In the genomic region with DNA sequence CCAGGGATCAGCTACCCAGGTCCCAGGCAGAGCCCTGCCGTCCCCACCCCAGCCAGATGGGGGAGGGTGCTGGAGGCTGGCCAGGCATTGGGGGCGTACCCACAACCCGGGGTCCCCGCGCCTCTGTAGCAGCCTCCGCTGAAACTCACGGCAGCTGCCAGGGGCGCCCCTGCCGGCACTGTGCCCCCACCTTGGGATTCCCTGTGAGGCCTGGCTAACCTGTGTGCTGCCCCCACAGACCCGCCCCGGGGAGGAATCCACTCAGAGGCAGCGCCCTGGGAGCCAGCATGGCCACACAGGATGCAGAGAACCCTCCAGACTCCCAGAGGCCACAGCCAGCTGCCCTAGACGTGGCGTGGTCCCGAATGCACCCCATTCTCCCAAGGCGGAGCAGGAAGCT, we compare ENCODE assay signal across 11 cellular contexts. TPM values are rescaled to one million over a fixed set of nuclear protein-coding genes. Genes with fewer than 3 reads are reported as not detected.
DNase-seq lines count a peak whose midpoint lies in the region; TF ChIP-seq lines count a peak whose summit lies in the region.
"Had no signal": no experiment of that assay in that cellular context is flagged by ENCODE, and none has a peak within 500 bp of the region (broad histone marks: within the 10 kb centered on the region; RNA-seq: fewer than 3 reads in every experiment).

No MANE protein-coding gene starts in this region.

- H3F3A ChIP-seq in PC-9 (ENCODE audit: insufficient read depth, low read depth) = peaks cover 67% of the 10 kb centered on the region

- TF ChIP-seq CTCF in PC-9 (conservative IDR thresholded peaks at IDR 0.05) (no peak), fibroblast of lung (conservative IDR thresholded peaks at IDR 0.05 in 1 of 2, IDR thresholded peaks at IDR 0.05 in 1 of 2; ENCODE audit: low read depth in 1 of 2, low read length in 2 of 2) (no peak)

- intact Hi-C loops in PC-9 (cut with micrococcal nuclease; ENCODE audit: unreplicated experiment) = loop anchor here (2.0 to 10.0 kb wide), 4 partner anchors 15 to 89 kb away; a partner anchor contains a TSS

- H3K4me3 ChIP-seq in PC-9 = peak overlapping the region; percentile 85; the same call in 1 of the 2 replicates
- H3K4me3 ChIP-seq in fibroblast of lung (replicated peaks in 1 of 4; ENCODE audit: control extremely low read depth in 1 of 4, insufficient read depth in 1 of 4, low read depth in 3 of 4, low read length in 4 of 4) = no peak overlapping the region
- no peak overlapping the region for H3K4me3 ChIP-seq in skin epidermis
- H3K4me3 ChIP-seq: prostate gland had no signal

- peaks cover 10% of the 10 kb centered on the region; the same call in 1 of the 2 replicates for H3K36me3 ChIP-seq in PC-9 (ENCODE audit: low read depth)
- H3K36me3 ChIP-seq in fibroblast of lung (ENCODE audit: control insufficient read depth, insufficient read depth, low read length) = peaks cover 12% of the 10 kb centered on the region

- peaks cover 73% of the 10 kb centered on the region for H3K79me2 ChIP-seq in PC-9 (ENCODE audit: low read depth)
- H3K79me2 ChIP-seq in fibroblast of lung (ENCODE audit: control insufficient read depth, insufficient read depth, low read length) = peaks cover 80% of the 10 kb centered on the region

- POLR2A ChIA-PET in PC-9 (lab: Charles Lee; ENCODE audit: unreplicated experiment) = no interaction called here

- BruUV-seq in PC-9 (replicated peaks; lab: Mats Ljungman, UMichigan) = no TSS peak

- H3K9me3 ChIP-seq in PC-9 (ENCODE audit: insufficient read depth, low read depth) (no peaks in the 10 kb centered on the region), fibroblast of lung (ENCODE audit: control insufficient read depth, insufficient read depth, low read depth, low read length) (no peaks in the 10 kb centered on the region)
- H3K9me3 ChIP-seq: prostate gland had no signal

- H3K27ac ChIP-seq in PC-9 = peak overlapping the region; percentile 92
- H3K27ac ChIP-seq in fibroblast of lung (ENCODE audit: insufficient read depth, low read length) = peak overlapping the region; percentile 69
- peak overlapping the region in 16 of 21 experiments; percentile 6 to 76 (median 43) for H3K27ac ChIP-seq in skin epidermis
- H3K27ac ChIP-seq: prostate gland had no signal

- H3K9ac ChIP-seq in fibroblast of lung (ENCODE audit: insufficient read depth, low read length) = no peak overlapping the region

- H3K27me3 ChIP-seq in PC-9 (ENCODE audit: insufficient read depth, low read depth) (no peaks in the 10 kb centered on the region), fibroblast of lung (ENCODE audit: control insufficient read depth, insufficient read depth, low read length) (no peaks in the 10 kb centered on the region)

- no peaks in the 10 kb centered on the region for H4K20me1 ChIP-seq in PC-9 (ENCODE audit: insufficient read depth)
- H4K20me1 ChIP-seq in fibroblast of lung (ENCODE audit: control insufficient read depth, extremely low read depth, insufficient read depth, low read length) = no peaks in the 10 kb centered on the region

- peak overlapping the region; percentile 93 for H3K4me2 ChIP-seq in PC-9
- peak overlapping the region; percentile 71 for H3K4me2 ChIP-seq in fibroblast of lung (ENCODE audit: extremely low read depth, insufficient read depth, low read length)

- H3K4me1 ChIP-seq in PC-9 (replicated peaks; ENCODE audit: insufficient read depth) (peaks cover 51% of the 10 kb centered on the region), fibroblast of lung (ENCODE audit: control insufficient read depth, extremely low read depth, insufficient read depth, low read length) (peaks cover 27% of the 10 kb centered on the region)

- CTCF ChIA-PET in PC-9 (lab: Charles Lee) = no interaction called here

- H2AFZ ChIP-seq in PC-9 = no peak overlapping the region
- no peak overlapping the region for H2AFZ ChIP-seq in fibroblast of lung (ENCODE audit: low read length)

- DNase-seq in HCEC 1CT (peak; percentile 36), PC-9 (peak; percentile 59 to 71), fibroblast of lung (ENCODE audit: low read depth in 2 of 2) (no peak), GM03348 (ENCODE audit: low spot score) (no peak), T-helper 2 cell (no peak)
- no peak for DNase-seq in activated CD4-positive, CD25-positive, alpha-beta regulatory T cell (lab: John Stamatoyannopoulos, UW)
- no peak for DNase-seq in activated effector memory CD4-positive, alpha-beta T cell treated with Interleukin-2 at 50 U/mL for 16 hours
- DNase-seq: NCI-H446 had no signal

- H3K9me2 ChIP-seq in PC-9 (ENCODE audit: insufficient read depth) = no peaks in the 10 kb centered on the region

RNA-seq across cellular contexts. Expression of a gene that starts 3.8 kb away (rescaled TPM):
- total RNA-seq in PC-9 (2021) (95.8 and 98.4 TPM in 2 replicates), fibroblast of lung (78.3 and 107 TPM in 2 replicates)
- polyA plus RNA-seq in fibroblast of lung = 9.1 and 12.5 TPM in 2 replicates
- polyA plus RNA-seq in fibroblast of lung (2012) = 23.4 and 43.6 TPM in 2 replicates
- polyA minus RNA-seq in fibroblast of lung (ENCODE audit: low replicate concordance) = 14.8 and 16.0 TPM in 2 replicates

RNA-seq across cellular contexts. Expression of a gene that starts 13.0 kb away (rescaled TPM):
- total RNA-seq in PC-9 (2021) = 0.55 and 0.80 TPM in 2 replicates
- total RNA-seq in fibroblast of lung = 262 and 397 TPM in 2 replicates
- polyA plus RNA-seq in fibroblast of lung = 205 and 239 TPM in 2 replicates
- 320 and 409 TPM in 2 replicates for polyA plus RNA-seq in fibroblast of lung (2012)
- 638 and 877 TPM in 2 replicates for polyA minus RNA-seq in fibroblast of lung (ENCODE audit: low replicate concordance)
- polyA plus RNA-seq: CD14-positive monocyte had no signal

RNA-seq across cellular contexts. Expression of a gene that starts 14.3 kb away (rescaled TPM):
- 0.57 and 1.2 TPM in 2 replicates for total RNA-seq in PC-9 (2021)
- 0.17 and 0.26 TPM in 2 replicates for total RNA-seq in fibroblast of lung
- polyA plus RNA-seq in fibroblast of lung = 0.01 and 0.02 TPM in 2 replicates
- polyA plus RNA-seq in fibroblast of lung (2012) = 0.06 and 0.13 TPM in 2 replicates
- not detected in 2 replicates for polyA minus RNA-seq in fibroblast of lung (ENCODE audit: low replicate concordance)
- polyA plus RNA-seq: CD14-positive monocyte had no signal

RNA-seq across cellular contexts. Expression of a gene that starts 20.8 kb away (rescaled TPM):
- 33.7 and 37.0 TPM in 2 replicates for total RNA-seq in PC-9 (2021)
- total RNA-seq in fibroblast of lung = 9.0 and 10.1 TPM in 2 replicates
- polyA plus RNA-seq in fibroblast of lung = 6.0 and 6.2 TPM in 2 replicates
- 13.5 and 18.1 TPM in 2 replicates for polyA plus RNA-seq in fibroblast of lung (2012)
- 4.4 and 5.6 TPM in 2 replicates for polyA minus RNA-seq in fibroblast of lung (ENCODE audit: low replicate concordance)

RNA-seq across cellular contexts. Expression of a gene that starts 20.9 kb away (rescaled TPM):
- total RNA-seq in PC-9 (2021) = 130 and 150 TPM in 2 replicates
- total RNA-seq in fibroblast of lung = 46.2 and 69.2 TPM in 2 replicates
- 44.1 and 73.0 TPM in 2 replicates for polyA plus RNA-seq in fibroblast of lung
- 67.0 and 92.9 TPM in 2 replicates for polyA plus RNA-seq in fibroblast of lung (2012)
- polyA minus RNA-seq in fibroblast of lung (ENCODE audit: low replicate concordance) = 210 and 377 TPM in 2 replicates

Comparison
In these comparisons a context has a peak if more than half of its experiments do, and no peak if none do; other contexts are left out.
1. DNase-seq: peak in HCEC 1CT (single experiment) and PC-9 (2 of 2); none in fibroblast of lung (0 of 2), activated CD4-positive, CD25-positive, alpha-beta regulatory T cell (0 of 4), GM03348 (single experiment), activated effector memory CD4-positive, alpha-beta T cell treated with Interleukin-2 at 50 U/mL for 16 hours (single experiment) and T-helper 2 cell (0 of 5).
2. RNA of a gene that starts 13.0 kb away (total RNA-seq): 262 to 397 TPM in fibroblast of lung; 0.55 to 0.80 TPM in PC-9; every median in the first group is over 100 times any median in the second.
3. Peak in every context shown above with its lines, with median percentiles within 50 percentile points of each other: H3K27ac ChIP-seq.